Comparison of ENCODE assay signal across 8 cellular contexts in genomic region chr14:90256354-90257131, GRCh38. TPM values are rescaled to one million over a fixed set of nuclear protein-coding genes. Genes with fewer than 3 reads are reported as not detected.
DNase-seq lines count a peak whose midpoint lies in the region; ATAC-seq and TF ChIP-seq lines count a peak whose summit lies in the region.

Gene PSMC1 (plus strand): TSS chr14:90256553. CDS start chr14:90256598, 45 bp downstream.

- H3K9ac ChIP-seq in OCI-LY3 (ENCODE audit: low read length) = peak within 1 kb of the TSS; percentile 92

- TF ChIP-seq CTCF in OCI-LY3 (IDR thresholded peaks at IDR 0.05; ENCODE audit: low read depth, low read length) = no peak
- no peak for TF ChIP-seq CTCF in epithelial cell of esophagus (IDR thresholded peaks at IDR 0.05; ENCODE audit: insufficient read depth, low read depth, low read length, missing control alignments)

- peak within 1 kb of the TSS; percentile 41 for H3K27ac ChIP-seq in OCI-LY3 (ENCODE audit: low read length)

- H3K4me1 ChIP-seq in OCI-LY3 (ENCODE audit: low read length) (peaks cover 12% of the 10 kb centered on the region; the same call in 1 of the 2 replicates), mononuclear cell (ENCODE audit: insufficient read depth, low read length) (peaks cover 17% of the 10 kb centered on the region)

- peak within 1 kb of the TSS; percentile 99 for H3K4me2 ChIP-seq in OCI-LY3 (ENCODE audit: low read length)

- no peaks in the 10 kb centered on the region for H3K9me3 ChIP-seq in OCI-LY3 (ENCODE audit: insufficient read depth, low read length)
- H3K9me3 ChIP-seq in mononuclear cell (ENCODE audit: low read depth, low read length) = no peaks in the 10 kb centered on the region

- no peaks in the 10 kb centered on the region for H3K27me3 ChIP-seq in OCI-LY3 (ENCODE audit: low read depth, low read length)
- H3K27me3 ChIP-seq in mononuclear cell (ENCODE audit: insufficient read depth, low read length) = no peaks in the 10 kb centered on the region

- peak; percentile 94 for ATAC-seq in GM21515 (IDR thresholded peaks at IDR 0.05; ENCODE audit: unreplicated experiment)

- peaks cover 24% of the 10 kb centered on the region for H3K36me3 ChIP-seq in OCI-LY3 (replicated peaks; ENCODE audit: low read depth, low read length)

- H4K20me1 ChIP-seq in OCI-LY3 (ENCODE audit: insufficient read depth, low read length) = peaks cover 16% of the 10 kb centered on the region

- DNase-seq in D341Med (ENCODE audit: low spot score) (peak; percentile 94), HuH-7 (ENCODE audit: low spot score) (peak; percentile 79), epithelial cell of esophagus (ENCODE audit: low read depth) (peak; percentile 94)
- DNase-seq in activated CD8-positive, alpha-beta memory T cell treated with anti-CD3 and anti-CD28 coated beads, Interleukin-2, amount 50 U/mL, for 48 hours = peak; percentile 91
- DNase-seq in stimulated activated CD8-positive, alpha-beta memory T cell treated with anti-CD3 and anti-CD28 coated beads, Interleukin-4, amount 100 ng/mL, for 1 hour (ENCODE audit: low read depth in 2 of 2, low spot score in 1 of 2) = peak; percentile 66 to 76

- H2AFZ ChIP-seq in OCI-LY3 (ENCODE audit: low read depth, low read length) = peak within 1 kb of the TSS; percentile 87

- H3K79me2 ChIP-seq in OCI-LY3 (ENCODE audit: low read length) = peaks cover 32% of the 10 kb centered on the region

- H3K4me3 ChIP-seq in OCI-LY3 (ENCODE audit: low read length) (peak within 1 kb of the TSS; percentile 99), epithelial cell of esophagus (ENCODE audit: low read length) (peak within 1 kb of the TSS; percentile 96), mononuclear cell (ENCODE audit: low read length) (peak within 1 kb of the TSS; percentile 67)

RNA-seq across cellular contexts. Expression of gene PSMC1, which starts in this region (rescaled TPM):
- 107 TPM for total RNA-seq in mononuclear cell

Comparison
In these comparisons a context has a peak if more than half of its experiments do, and no peak if none do; other contexts are left out.
1. Peak in every context shown above with its lines: DNase-seq, ATAC-seq, H3K4me3 ChIP-seq and H3K27ac ChIP-seq.